Comparison of ENCODE assay signal across 26 cellular contexts in the genomic region with DNA sequence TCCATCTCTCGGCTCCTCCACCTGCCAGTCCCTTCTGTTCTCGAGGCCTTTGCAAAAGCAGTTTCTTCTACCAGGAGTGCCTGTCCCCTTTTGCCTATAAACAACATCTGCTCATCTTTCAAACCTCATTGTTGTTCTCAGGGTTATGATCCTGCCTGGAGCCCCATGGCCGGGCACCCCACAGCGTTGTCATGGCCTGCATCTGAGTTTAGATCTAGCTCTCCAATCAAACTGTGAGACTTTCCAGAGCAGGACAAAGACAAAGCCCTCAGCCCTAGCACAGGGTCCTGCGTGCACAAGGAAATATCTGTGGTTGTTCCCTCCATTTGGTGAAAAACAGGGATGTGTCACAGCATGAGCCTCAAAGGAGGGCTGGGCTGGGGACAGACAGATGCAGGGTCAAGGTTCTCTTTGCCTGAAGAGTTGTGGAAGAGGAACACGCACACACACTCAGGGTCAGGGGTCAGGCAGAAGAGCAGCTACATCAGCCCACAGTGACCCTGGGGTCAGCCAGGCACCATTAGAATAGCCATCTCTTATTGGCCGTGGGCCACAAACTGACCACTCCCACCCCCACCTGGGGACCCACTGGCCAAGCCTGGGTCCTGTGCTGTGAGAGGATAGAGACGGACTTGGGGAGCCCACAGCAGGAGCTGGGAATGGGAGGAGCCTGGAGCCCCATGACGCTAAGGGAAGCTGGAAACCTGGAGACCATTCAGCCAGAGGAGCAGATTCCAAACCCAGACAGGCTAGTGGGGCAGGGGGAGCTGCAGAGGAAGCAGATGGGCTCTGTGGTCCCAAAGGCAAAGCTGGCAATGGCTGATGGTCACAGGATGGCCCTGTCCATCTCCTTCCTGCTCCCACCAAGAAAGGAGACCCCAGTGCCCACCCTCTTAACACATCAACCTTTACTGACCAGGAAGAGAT.
DNase-seq lines count a peak whose midpoint lies in the region; ATAC-seq, FAIRE-seq and TF ChIP-seq lines count a peak whose summit lies in the region.
"Had no signal": no experiment of that assay in that cellular context is flagged by ENCODE, and none has a peak within 500 bp of the region (broad histone marks: within the 10 kb centered on the region; RNA-seq: fewer than 3 reads in every experiment).

No MANE protein-coding gene starts in this region.

- no peak overlapping the region for H3K27ac ChIP-seq in gastroesophageal sphincter
- H3K27ac ChIP-seq: adrenal gland, breast epithelium, KMS-11, right lobe of liver, VCaP had no signal

- H3K27me3 ChIP-seq in BE2C (no peaks in the 10 kb centered on the region), bronchial epithelial cell (ENCODE audit: control insufficient read depth, insufficient read depth, low read length) (no peaks in the 10 kb centered on the region), gastroesophageal sphincter (no peaks in the 10 kb centered on the region)
- H3K27me3 ChIP-seq: adrenal gland, breast epithelium, right lobe of liver had no signal

- no peaks in the 10 kb centered on the region for H3K9me3 Mint-ChIP-seq in neural crest cell
- H3K9me3 Mint-ChIP-seq: activated CD4-positive, alpha-beta T cell treated with anti-CD3 and anti-CD28 coated beads, Interleukin-2, amount 10 ng/mL, durations not matched to agents 24 days and 14 days; CD4-positive, CD25-positive, alpha-beta regulatory T cell; naive thymus-derived CD4-positive, alpha-beta T cell had no signal

- H3K27me3 Mint-ChIP-seq in neural crest cell (ENCODE audit: low read depth): peaks cover 14% of the 10 kb centered on the region

- H3K4me1 Mint-ChIP-seq in neural crest cell: peaks cover 22% of the 10 kb centered on the region

- WGBS in gastroesophageal sphincter (ENCODE audit: low coverage in 1 of 2), 2 donors: 78 to 81% methylated on average over 3 to 4 of the region's 9 CpGs

- ATAC-seq in HG02973 (IDR thresholded peaks at IDR 0.05; ENCODE audit: unreplicated experiment) (no peak), gastroesophageal sphincter (no peak)
- ATAC-seq: left lobe of liver; naive thymus-derived CD4-positive, alpha-beta T cell; right lobe of liver had no signal

- H3K9me3 ChIP-seq in BE2C (no peaks in the 10 kb centered on the region), gastroesophageal sphincter (no peaks in the 10 kb centered on the region)
- H3K9me3 ChIP-seq: adrenal gland, breast epithelium, right lobe of liver, SK-N-SH had no signal

- no peaks in the 10 kb centered on the region for H3K36me3 Mint-ChIP-seq in neural crest cell (ENCODE audit: low read depth)
- H3K36me3 Mint-ChIP-seq: CD4-positive, CD25-positive, alpha-beta regulatory T cell; naive thymus-derived CD4-positive, alpha-beta T cell had no signal

- peak; percentile 11 for DNase-seq in BE2C
- peak; percentile 73 for DNase-seq in DMS 273 treated with DMSO at 0.1 percent for 48 hours (lab: John Stamatoyannopoulos, UW)
- DNase-seq in bronchial epithelial cell (ENCODE audit: low read depth): no peak
- DNase-seq in neural crest cell (ENCODE audit: low read depth, low spot score): no peak
- no peak for DNase-seq in NCI-H187 (lab: John Stamatoyannopoulos, UW)
- DNase-seq: activated CD4-positive, alpha-beta T cell treated with anti-CD3 and anti-CD28 coated beads, Interleukin-2, amount 10 ng/mL, durations not matched to agents 24 days and 14 days; activated T-cell treated with anti-CD3 and anti-CD28 coated beads for 4 hours; CD4-positive, CD25-positive, alpha-beta regulatory T cell; dermis blood vessel endothelial cell; DMS53; mesendoderm; MV-4-11; NCI-H2029 treated with DMSO at 0.1 percent for 48 hours; NCI-H510A treated with DMSO at 0.1 percent for 48 hours; SK-N-SH had no signal

- H3K4me1 ChIP-seq in BE2C: peaks cover 12% of the 10 kb centered on the region
- H3K4me1 ChIP-seq in gastroesophageal sphincter: peaks cover 0 to 8% (median 0%) of the 10 kb centered on the region in 3 donors
- H3K4me1 ChIP-seq: adrenal gland, breast epithelium, right lobe of liver had no signal

- H3K4me3 Mint-ChIP-seq in neural crest cell: no peak overlapping the region
- H3K4me3 Mint-ChIP-seq: activated CD4-positive, alpha-beta T cell treated with anti-CD3 and anti-CD28 coated beads, Interleukin-2, amount 10 ng/mL, durations not matched to agents 24 days and 14 days had no signal

- no peak for TF ChIP-seq EP300 in gastroesophageal sphincter (IDR thresholded peaks at IDR 0.05)

- TF ChIP-seq POLR2A in gastroesophageal sphincter (IDR thresholded peaks at IDR 0.05): no peak

- peak; percentile 40 for FAIRE-seq in bronchial epithelial cell (lab: Jason Lieb, UNC)
- FAIRE-seq: endothelial cell of umbilical vein, urothelium cell line had no signal

- peaks cover 35% of the 10 kb centered on the region for H3K36me3 ChIP-seq in BE2C
- no peaks in the 10 kb centered on the region for H3K36me3 ChIP-seq in bronchial epithelial cell (ENCODE audit: control insufficient read depth, insufficient read depth, low read length)
- peaks cover 0 to 44% of the 10 kb centered on the region in 2 donors for H3K36me3 ChIP-seq in gastroesophageal sphincter
- H3K36me3 ChIP-seq: breast epithelium, right lobe of liver had no signal

- H3K4me3 ChIP-seq in BE2C (ENCODE audit: low read depth, low read length) (no peak overlapping the region), bronchial epithelial cell (ENCODE audit: low read depth, low read length) (no peak overlapping the region), gastroesophageal sphincter (no peak overlapping the region)
- H3K4me3 ChIP-seq: adrenal gland, breast epithelium, right lobe of liver had no signal

- peak overlapping the region; percentile 87 for H3K27ac Mint-ChIP-seq in neural crest cell (ENCODE audit: unreplicated experiment)
- H3K27ac Mint-ChIP-seq: activated CD4-positive, alpha-beta T cell treated with anti-CD3 and anti-CD28 coated beads, Interleukin-2, amount 10 ng/mL, durations not matched to agents 24 days and 14 days; naive thymus-derived CD4-positive, alpha-beta T cell had no signal

- TF ChIP-seq CTCF in BE2C (IDR thresholded peaks at IDR 0.05; ENCODE audit: low read depth, low read length) (no peak), bronchial epithelial cell (IDR thresholded peaks at IDR 0.05; ENCODE audit: insufficient read depth, low read length, severe bottlenecking) (no peak), neural crest cell (conservative IDR thresholded peaks at IDR 0.05) (no peak), gastroesophageal sphincter (IDR thresholded peaks at IDR 0.05) (no peak)

Comparison
In these comparisons a context has a peak if more than half of its experiments do, and no peak if none do; other contexts are left out.
1. DNase-seq: peak in BE2C (single experiment) and DMS 273 treated with DMSO at 0.1 percent for 48 hours (single experiment); none in bronchial epithelial cell (single experiment), neural crest cell (single experiment) and NCI-H187 (0 of 2).